1 cellular context compared by ENCODE assay signal in genomic region chr10:27745719-27746363, GRCh38.
TF ChIP-seq lines count a peak whose summit lies in the region.

A gene with protein sequence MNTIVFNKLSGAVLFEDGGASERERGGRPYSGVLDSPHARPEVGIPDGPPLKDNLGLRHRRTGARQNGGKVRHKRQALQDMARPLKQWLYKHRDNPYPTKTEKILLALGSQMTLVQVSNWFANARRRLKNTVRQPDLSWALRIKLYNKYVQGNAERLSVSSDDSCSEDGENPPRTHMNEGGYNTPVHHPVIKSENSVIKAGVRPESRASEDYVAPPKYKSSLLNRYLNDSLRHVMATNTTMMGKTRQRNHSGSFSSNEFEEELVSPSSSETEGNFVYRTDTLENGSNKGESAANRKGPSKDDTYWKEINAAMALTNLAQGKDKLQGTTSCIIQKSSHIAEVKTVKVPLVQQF (minus strand): TSS chr10:27745819. CDS start chr10:27743415, 2,404 bp downstream.

TF ChIP-seq in A549, 52 proteins besides CTCF, POLR2A, EP300 and RAD21 (continued from another document):
- TF ChIP-seq BCL3 (IDR thresholded peaks at IDR 0.05) (no peak), MAX (IDR thresholded peaks at IDR 0.05) (peak; percentile 39; the same call in 1 of the 2 replicates), JUNB (IDR thresholded peaks at IDR 0.05) (no peak), CEBPB (IDR thresholded peaks at IDR 0.05) (no peak), HMGXB4 (CRISPR knock-in tag; IDR thresholded peaks at IDR 0.05; ENCODE audit: borderline replicate concordance) (no peak)
- TF ChIP-seq, protein P1, sequence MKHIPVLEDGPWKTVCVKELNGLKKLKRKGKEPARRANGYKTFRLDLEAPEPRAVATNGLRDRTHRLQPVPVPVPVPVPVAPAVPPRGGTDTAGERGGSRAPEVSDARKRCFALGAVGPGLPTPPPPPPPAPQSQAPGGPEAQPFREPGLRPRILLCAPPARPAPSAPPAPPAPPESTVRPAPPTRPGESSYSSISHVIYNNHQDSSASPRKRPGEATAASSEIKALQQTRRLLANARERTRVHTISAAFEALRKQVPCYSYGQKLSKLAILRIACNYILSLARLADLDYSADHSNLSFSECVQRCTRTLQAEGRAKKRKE (CRISPR knock-in tag; IDR thresholded peaks at IDR 0.05; ENCODE audit: low read depth) = no peak
